Comparison of ENCODE assay signal across 8 cellular contexts in the genomic region with DNA sequence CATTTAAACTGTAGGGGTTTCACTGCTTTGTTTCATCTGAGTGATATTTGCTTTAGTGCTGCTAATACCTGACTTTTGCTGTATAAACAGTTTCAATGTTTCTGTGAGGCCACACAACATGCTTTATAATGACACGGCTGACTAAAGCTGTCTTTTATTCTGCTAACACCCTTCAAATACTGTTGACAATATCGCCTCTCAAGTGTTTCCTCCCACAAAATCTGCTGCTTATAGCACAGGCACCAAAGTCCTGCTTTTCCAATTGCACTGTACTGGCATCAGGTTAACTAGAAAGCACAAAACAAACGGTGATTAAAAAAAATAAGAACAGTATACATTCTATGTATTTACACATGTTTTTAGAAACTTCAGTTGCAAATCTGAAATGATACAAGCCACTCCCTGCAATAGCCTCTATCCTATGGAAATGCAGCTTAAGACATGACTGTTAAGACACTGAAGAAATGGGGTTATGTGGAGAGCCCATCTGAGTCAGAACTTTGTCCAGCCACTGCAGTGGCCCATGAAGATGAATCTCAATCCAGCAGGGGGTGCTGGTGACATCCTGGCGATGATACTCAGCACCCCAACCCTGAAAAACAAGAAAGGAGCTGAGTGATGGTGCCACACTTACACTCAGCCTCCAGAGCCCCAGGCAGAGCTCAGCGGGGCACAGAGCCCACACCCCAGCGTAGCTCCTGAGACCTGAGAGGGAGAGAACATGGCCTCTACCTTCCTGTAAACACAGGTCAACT. TPM values are rescaled to one million over a fixed set of nuclear protein-coding genes. Genes with fewer than 3 reads are reported as not detected.
DNase-seq lines count a peak whose midpoint lies in the region; ATAC-seq and TF ChIP-seq lines count a peak whose summit lies in the region.

No MANE protein-coding gene starts in this region.

- no peak for TF ChIP-seq CTCF in cardiac fibroblast (IDR thresholded peaks at IDR 0.05; ENCODE audit: low read depth, low read length)
- TF ChIP-seq CTCF in CD4-positive, alpha-beta T cell (IDR thresholded peaks at IDR 0.05): no peak

- no peaks in the 10 kb centered on the region for H3K9me3 ChIP-seq in CD4-positive, alpha-beta T cell (ENCODE audit: control insufficient read depth, low read length)

- no peak overlapping the region for H3K27ac ChIP-seq in CD4-positive, alpha-beta T cell (ENCODE audit: low read depth, low read length)

- H3K9me3 Mint-ChIP-seq in activated naive CD4-positive, alpha-beta T cell treated with anti-CD3 and anti-CD28 coated beads, Interleukin-2, amount 50 U/mL, for 72 hours: no peaks in the 10 kb centered on the region
- H3K9me3 Mint-ChIP-seq in stimulated activated effector memory CD8-positive, alpha-beta T cell treated with anti-CD3 and anti-CD28 coated beads, Interleukin-12 subunit alpha, Interleukin-12 subunit beta, amount 100 ng/mL, for 72 hours: no peaks in the 10 kb centered on the region
- no peaks in the 10 kb centered on the region for H3K9me3 Mint-ChIP-seq in CD4-positive, alpha-beta T cell

- H3K27me3 Mint-ChIP-seq in CD4-positive, alpha-beta T cell: peaks cover 8% of the 10 kb centered on the region

- DNase-seq in activated naive CD4-positive, alpha-beta T cell treated with anti-CD3 and anti-CD28 coated beads, Interleukin-2, amount 50 U/mL, for 72 hours (ENCODE audit: low spot score in 2 of 2): peak in 1 of 2 donors; percentile 7
- no peak for DNase-seq in activated naive CD4-positive, alpha-beta T cell treated with Interleukin-2 at 50 U/mL for 16 hours
- peak; percentile 34 for DNase-seq in LHCN-M2 (ENCODE audit: low read depth)
- peak; percentile 11 to 30 for DNase-seq in cardiac fibroblast (ENCODE audit: low read depth in 2 of 2)
- DNase-seq in stimulated activated effector memory CD8-positive, alpha-beta T cell treated with anti-CD3 and anti-CD28 coated beads, Interleukin-12 subunit alpha, Interleukin-12 subunit beta, amount 100 ng/mL, for 72 hours (ENCODE audit: low spot score in 2 of 2): no peak
- DNase-seq in effector CD4-positive, alpha-beta T cell: no peak
- no peak for DNase-seq in CD4-positive, alpha-beta T cell

- no peaks in the 10 kb centered on the region for H3K36me3 Mint-ChIP-seq in activated naive CD4-positive, alpha-beta T cell treated with anti-CD3 and anti-CD28 coated beads, Interleukin-2, amount 50 U/mL, for 72 hours
- no peaks in the 10 kb centered on the region for H3K36me3 Mint-ChIP-seq in stimulated activated effector memory CD8-positive, alpha-beta T cell treated with anti-CD3 and anti-CD28 coated beads, Interleukin-12 subunit alpha, Interleukin-12 subunit beta, amount 100 ng/mL, for 72 hours
- H3K36me3 Mint-ChIP-seq in CD4-positive, alpha-beta T cell (ENCODE audit: low read depth): no peaks in the 10 kb centered on the region

- no peak overlapping the region for H3K4me3 Mint-ChIP-seq in stimulated activated effector memory CD8-positive, alpha-beta T cell treated with anti-CD3 and anti-CD28 coated beads, Interleukin-12 subunit alpha, Interleukin-12 subunit beta, amount 100 ng/mL, for 72 hours
- no peak overlapping the region for H3K4me3 Mint-ChIP-seq in CD4-positive, alpha-beta T cell

- no peaks in the 10 kb centered on the region for H3K4me1 Mint-ChIP-seq in stimulated activated effector memory CD8-positive, alpha-beta T cell treated with anti-CD3 and anti-CD28 coated beads, Interleukin-12 subunit alpha, Interleukin-12 subunit beta, amount 100 ng/mL, for 72 hours
- H3K4me1 Mint-ChIP-seq in CD4-positive, alpha-beta T cell (ENCODE audit: low read depth): no peaks in the 10 kb centered on the region

- POLR2A ChIA-PET in CD4-positive, alpha-beta T cell (lab: Charles Lee): no interaction called here

- peak; percentile 58 to 63 for ATAC-seq in activated naive CD4-positive, alpha-beta T cell treated with anti-CD3 and anti-CD28 coated beads, Interleukin-2, amount 50 U/mL, for 72 hours
- ATAC-seq in stimulated activated effector memory CD8-positive, alpha-beta T cell treated with anti-CD3 and anti-CD28 coated beads, Interleukin-12 subunit alpha, Interleukin-12 subunit beta, amount 100 ng/mL, for 72 hours: peak; percentile 58
- ATAC-seq in HG02840 (IDR thresholded peaks at IDR 0.05; ENCODE audit: low FRiP score, unreplicated experiment): no peak
- no peak for ATAC-seq in CD4-positive, alpha-beta T cell (ENCODE audit: poor library complexity)

- no peak overlapping the region for H3K27ac Mint-ChIP-seq in activated naive CD4-positive, alpha-beta T cell treated with anti-CD3 and anti-CD28 coated beads, Interleukin-2, amount 50 U/mL, for 72 hours
- no peak overlapping the region for H3K27ac Mint-ChIP-seq in stimulated activated effector memory CD8-positive, alpha-beta T cell treated with anti-CD3 and anti-CD28 coated beads, Interleukin-12 subunit alpha, Interleukin-12 subunit beta, amount 100 ng/mL, for 72 hours
- H3K27ac Mint-ChIP-seq in CD4-positive, alpha-beta T cell: no peak overlapping the region

- H3K4me3 ChIP-seq in cardiac fibroblast (replicated peaks in 1 of 2; ENCODE audit: low read depth in 2 of 2, low read length in 2 of 2): no peak overlapping the region

- H3K27me3 ChIP-seq in CD4-positive, alpha-beta T cell (ENCODE audit: control insufficient read depth, insufficient read depth, low read length): peaks cover 3% of the 10 kb centered on the region

- CTCF ChIA-PET in CD4-positive, alpha-beta T cell (lab: Charles Lee): no interaction called here

- intact Hi-C loops in CD4-positive, alpha-beta T cell (cut with DNase I, micrococcal nuclease): no loop called here

RNA-seq across cellular contexts. Expression of gene RFXAP, which starts 29.4 kb away (rescaled TPM):
- total RNA-seq in activated naive CD4-positive, alpha-beta T cell treated with anti-CD3 and anti-CD28 coated beads, Interleukin-2, amount 50 U/mL, for 72 hours: 10 to 100 TPM in 1 of 2 donors, 1 to 10 TPM in 1; 5.7 to 16.9 TPM
- 1.2 and 1.7 TPM in 2 replicates for total RNA-seq in LHCN-M2 (2014; rRNA removed)
- 1.3 TPM for polyA plus RNA-seq in LHCN-M2 (2012)
- total RNA-seq in CD4-positive, alpha-beta T cell: 1 to 10 TPM; 5.8 to 6.0 TPM

Comparison
In these comparisons a context has a peak if more than half of its experiments do, and no peak if none do; other contexts are left out.
1. ATAC-seq: peak in activated naive CD4-positive, alpha-beta T cell treated with anti-CD3 and anti-CD28 coated beads, Interleukin-2, amount 50 U/mL, for 72 hours (2 of 2) and stimulated activated effector memory CD8-positive, alpha-beta T cell treated with anti-CD3 and anti-CD28 coated beads, Interleukin-12 subunit alpha, Interleukin-12 subunit beta, amount 100 ng/mL, for 72 hours (single experiment); none in HG02840 (single experiment) and CD4-positive, alpha-beta T cell (single experiment).
2. DNase-seq: peak in LHCN-M2 (single experiment) and cardiac fibroblast (2 of 2); none in activated naive CD4-positive, alpha-beta T cell treated with Interleukin-2 at 50 U/mL for 16 hours (single experiment), stimulated activated effector memory CD8-positive, alpha-beta T cell treated with anti-CD3 and anti-CD28 coated beads, Interleukin-12 subunit alpha, Interleukin-12 subunit beta, amount 100 ng/mL, for 72 hours (0 of 2), effector CD4-positive, alpha-beta T cell (single experiment) and CD4-positive, alpha-beta T cell (0 of 10).